Comparison of ENCODE assay signal across 7 cellular contexts in genomic region chr19:14023404-14024235, GRCh38. TPM values are rescaled to one million over a fixed set of nuclear protein-coding genes. Genes with fewer than 3 reads are reported as not detected.
A peak's percentile ranks its signal among the peaks of the same experiment; 100 is the strongest.
DNase-seq lines count a peak whose midpoint lies in the region; ATAC-seq and TF ChIP-seq lines count a peak whose summit lies in the region.
"Had no signal": no experiment of that assay in that cellular context is flagged by ENCODE, and none has a peak within 500 bp of the region (broad histone marks: within the 10 kb centered on the region; RNA-seq: fewer than 3 reads in every experiment).

No MANE protein-coding gene starts in this region.

- H3K4me3 ChIP-seq in thoracic aorta, result no peak overlapping the region

- H3K9me3 ChIP-seq in thoracic aorta, result no peaks in the 10 kb centered on the region

- no peak for ATAC-seq in thoracic aorta (ENCODE audit: insufficient number of reproducible peaks, low FRiP score, low read depth)

- peak; percentile 39 for DNase-seq in EL
- peak; percentile 23 for DNase-seq in NCI-H2227 treated with DMSO at 0.1 percent for 48 hours (lab: John Stamatoyannopoulos, UW)
- peak; percentile 26 for DNase-seq in epidermal melanocyte (ENCODE audit: insufficient read length, low spot score)
- DNase-seq in thoracic aorta (ENCODE audit: low spot score), result no peak
- no peak for DNase-seq in DMS79 (lab: John Stamatoyannopoulos, UW)
- no peak for DNase-seq in hippocampal formation (lab: John Stamatoyannopoulos, UW)

- H3K36me3 ChIP-seq in thoracic aorta, result no peaks in the 10 kb centered on the region

- peaks cover 3 to 4% of the 10 kb centered on the region in 2 donors for H3K4me1 ChIP-seq in thoracic aorta (ENCODE audit: control insufficient read depth in 1 of 2, low read depth in 2 of 2)

- peak; percentile 45 for TF ChIP-seq CTCF in thoracic aorta (IDR thresholded peaks at IDR 0.05)

- H3K27ac ChIP-seq in thoracic aorta, result peak overlapping the region in 1 of 2 donors; percentile 10

- no peaks in the 10 kb centered on the region for H3K27me3 ChIP-seq in thoracic aorta (replicated peaks; ENCODE audit: insufficient read depth)

RNA-seq across cellular contexts. Expression of gene RLN3, which starts 4.3 kb away (rescaled TPM):
- not detected for total RNA-seq in thoracic aorta
- total RNA-seq: activated CD8-positive, alpha-beta memory T cell treated with anti-CD3 and anti-CD28 coated beads for 36 hours had no signal

RNA-seq across cellular contexts. Expression of gene IL27RA, which starts 7.9 kb away (rescaled TPM):
- 1 to 10 TPM; 1.1 to 5.3 TPM for total RNA-seq in thoracic aorta

RNA-seq across cellular contexts. Expression of gene RFX1, which starts 17.5 kb away (rescaled TPM):
- 1 to 10 TPM; 3.0 to 5.7 TPM for total RNA-seq in thoracic aorta

RNA-seq across cellular contexts. Expression of gene PALM3, which starts 38.3 kb away (rescaled TPM):
- not detected for total RNA-seq in thoracic aorta
- total RNA-seq: activated CD8-positive, alpha-beta memory T cell treated with anti-CD3 and anti-CD28 coated beads for 36 hours had no signal

RNA-seq across cellular contexts. Expression of gene MISP3, which starts 49.0 kb away (rescaled TPM):
- 1 to 10 TPM; 1.7 to 2.7 TPM for total RNA-seq in thoracic aorta

Comparison
In these comparisons a context has a peak if more than half of its experiments do, and no peak if none do; other contexts are left out.
1. DNase-seq: peak in EL (single experiment), NCI-H2227 treated with DMSO at 0.1 percent for 48 hours (single experiment) and epidermal melanocyte (single experiment); none in thoracic aorta (single experiment), DMS79 (single experiment) and hippocampal formation (0 of 2).